Comparison of ENCODE assay signal across 10 cellular contexts in the genomic region with DNA sequence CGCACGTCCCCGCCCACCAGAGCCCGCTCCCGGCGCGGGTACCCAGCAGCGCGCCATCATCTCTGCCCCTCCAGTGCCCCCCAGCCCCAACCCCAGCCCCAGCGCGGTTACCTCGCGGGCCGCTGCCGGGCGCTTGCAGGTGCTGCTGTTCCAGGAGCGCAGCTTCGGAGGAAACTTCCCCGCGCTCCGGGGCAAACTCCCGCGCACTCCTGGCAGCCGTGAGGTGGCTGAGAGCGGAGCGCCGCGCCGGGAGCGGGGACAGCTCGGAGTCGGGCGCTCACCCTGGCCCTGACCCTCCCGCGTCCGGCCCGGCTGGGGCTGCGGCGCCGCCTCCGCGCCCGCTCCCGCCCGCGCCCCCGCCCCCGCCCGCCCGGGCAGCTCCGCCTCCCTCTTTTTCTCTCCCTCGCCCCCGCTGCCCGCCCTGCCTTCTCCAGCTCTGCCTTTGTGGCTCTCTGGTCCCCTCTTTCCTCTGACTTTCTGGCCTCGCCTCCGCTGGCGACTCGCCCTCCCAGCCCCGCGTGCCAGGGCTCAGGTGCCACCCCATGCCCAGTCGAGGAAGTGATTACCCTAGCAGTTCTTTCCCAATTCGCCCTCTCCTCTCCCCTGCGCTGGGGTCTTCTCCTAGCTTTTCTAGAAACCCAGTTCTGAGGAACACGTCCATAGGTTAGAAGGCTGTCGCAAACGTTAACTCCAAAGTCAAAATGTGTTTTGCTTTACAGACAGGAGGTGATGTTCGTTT. TPM values are rescaled to one million over a fixed set of nuclear protein-coding genes. Genes with fewer than 3 reads are reported as not detected.
DNase-seq lines count a peak whose midpoint lies in the region; ATAC-seq, FAIRE-seq and TF ChIP-seq lines count a peak whose summit lies in the region.
"Had no signal": no experiment of that assay in that cellular context is flagged by ENCODE, and none has a peak within 500 bp of the region (broad histone marks: within the 10 kb centered on the region; RNA-seq: fewer than 3 reads in every experiment).

A gene with protein sequence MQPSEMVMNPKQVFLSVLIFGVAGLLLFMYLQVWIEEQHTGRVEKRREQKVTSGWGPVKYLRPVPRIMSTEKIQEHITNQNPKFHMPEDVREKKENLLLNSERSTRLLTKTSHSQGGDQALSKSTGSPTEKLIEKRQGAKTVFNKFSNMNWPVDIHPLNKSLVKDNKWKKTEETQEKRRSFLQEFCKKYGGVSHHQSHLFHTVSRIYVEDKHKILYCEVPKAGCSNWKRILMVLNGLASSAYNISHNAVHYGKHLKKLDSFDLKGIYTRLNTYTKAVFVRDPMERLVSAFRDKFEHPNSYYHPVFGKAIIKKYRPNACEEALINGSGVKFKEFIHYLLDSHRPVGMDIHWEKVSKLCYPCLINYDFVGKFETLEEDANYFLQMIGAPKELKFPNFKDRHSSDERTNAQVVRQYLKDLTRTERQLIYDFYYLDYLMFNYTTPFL (minus strand): TSS at position 284 of the 739 bp plus-strand sequence. CDS start 42,499 bp downstream, outside the sequence.

- CTCF ChIA-PET in WTC11 (lab: Charles Lee) = interaction anchor here (0.6 to 1.3 kb wide), 4 partner anchors 43 to 391 kb away, joined by 3 to 4 read pairs (median 3); no protein-coding TSS in a partner anchor

- TF ChIP-seq CTCF in WTC11 (IDR thresholded peaks at IDR 0.05) (no peak), spleen (IDR thresholded peaks at IDR 0.05 in 8 of 11, conservative IDR thresholded peaks at IDR 0.05 in 3 of 11) (no peak)

- intact Hi-C loops in spleen (cut with DNase I; ENCODE audit: low total_unique reads) = no loop called here

- H3K9me2 ChIP-seq in GM23248 (ENCODE audit: insufficient read depth) = no peaks in the 10 kb centered on the region; the same call in 1 of the 2 replicates

- H3K9ac ChIP-seq in iPS-20b (ENCODE audit: low read depth, low read length) = peak within 1 kb of the TSS; percentile 71
- H3K9ac ChIP-seq in GM23248 = no peak within 1 kb of the TSS

- peak within 1 kb of the TSS; percentile 83 for H3K4me3 ChIP-seq in iPS-20b (ENCODE audit: low read length)
- peak within 1 kb of the TSS; percentile 35 to 74 (median 50) for H3K4me3 ChIP-seq in spleen
- peak within 1 kb of the TSS in 1 of 2 donors; percentile 43 for H3K4me3 ChIP-seq in small intestine (ENCODE audit: low read depth in 1 of 2, low read length in 2 of 2)
- H3K4me3 ChIP-seq in GM23248 = no peak within 1 kb of the TSS

- no peak within 1 kb of the TSS for H3K27ac ChIP-seq in iPS-20b (ENCODE audit: low read length)
- peak within 1 kb of the TSS in 6 of 8 donors; percentile 24 to 59 (median 43) for H3K27ac ChIP-seq in spleen
- H3K27ac ChIP-seq in small intestine (ENCODE audit: low read depth in 1 of 2, low read length in 1 of 2) = no peak within 1 kb of the TSS
- no peak within 1 kb of the TSS for H3K27ac ChIP-seq in GM23248

- ATAC-seq in WTC11 (peak; percentile 87), GM21423 (IDR thresholded peaks at IDR 0.05; ENCODE audit: unreplicated experiment) (no peak)

- H3K27me3 ChIP-seq in iPS-20b (ENCODE audit: insufficient read depth, low read length) (peaks cover 30% of the 10 kb centered on the region), spleen (replicated peaks in 1 of 7) (peaks cover 0 to 19% (median 3%) of the 10 kb centered on the region in 7 donors), small intestine (ENCODE audit: control insufficient read depth in 2 of 2, insufficient read depth in 2 of 2, low read length in 2 of 2) (peaks cover 0 to 5% of the 10 kb centered on the region in 2 donors), GM23248 (replicated peaks; ENCODE audit: insufficient read depth) (peaks cover 32% of the 10 kb centered on the region)

- peaks cover 3% of the 10 kb centered on the region; the same call in 1 of the 2 replicates for H3K27me3 Mint-ChIP-seq in WTC11 (ENCODE audit: low read depth)

- WGBS in spleen, 5 donors = 3 to 15% (median 5%) methylated on average over 16 to 67 of the region's 67 CpGs
- 1 to 10% (median 3%) methylated on average over 25 to 67 of the region's 67 CpGs for WGBS in small intestine, 3 donors
- 3 to 4% methylated on average over 35 to 36 of the region's 67 CpGs for WGBS in GM23248 (ENCODE audit: low coverage in 1 of 2, low lambda C conversion rate in 2 of 2, missing lambda C conversion rate in 2 of 2), 2 experiments

- no peak for FAIRE-seq in small intestine (lab: Jason Lieb, UNC)

- H3K9me3 ChIP-seq in iPS-20b (ENCODE audit: insufficient read depth, low read depth, low read length) (no peaks in the 10 kb centered on the region), spleen (no peaks in the 10 kb centered on the region), small intestine (ENCODE audit: control insufficient read depth, low read depth) (no peaks in the 10 kb centered on the region), GM23248 (ENCODE audit: low read depth) (no peaks in the 10 kb centered on the region)

- DNase-seq in HuH-7.5 (ENCODE audit: low spot score) (peak; percentile 39), WTC11 (ENCODE audit: low spot score) (peak; percentile 72), spleen (peak; percentile 73), dermis blood vessel endothelial cell (no peak), small intestine (no peak), GM23248 (no peak)
- DNase-seq: activated CD4-positive, alpha-beta T cell treated with anti-CD3 and anti-CD28 coated beads for 4 hours had no signal

- H3K27ac Mint-ChIP-seq in WTC11 = peak within 1 kb of the TSS; percentile 44

- H3K36me3 Mint-ChIP-seq in WTC11 = no peaks in the 10 kb centered on the region

- H3K4me1 Mint-ChIP-seq in WTC11 = peaks cover 39% of the 10 kb centered on the region

- H3K36me3 ChIP-seq in iPS-20b (ENCODE audit: insufficient read depth, low read depth, low read length) = no peaks in the 10 kb centered on the region
- no peaks in the 10 kb centered on the region for H3K36me3 ChIP-seq in spleen
- no peaks in the 10 kb centered on the region for H3K36me3 ChIP-seq in small intestine (ENCODE audit: control insufficient read depth in 2 of 2, insufficient read depth in 2 of 2, low read length in 2 of 2)
- no peaks in the 10 kb centered on the region for H3K36me3 ChIP-seq in GM23248 (ENCODE audit: low read depth)

- no peaks in the 10 kb centered on the region for H4K20me1 ChIP-seq in GM23248 (ENCODE audit: insufficient read depth)

- TF ChIP-seq POLR2A in spleen (IDR thresholded peaks at IDR 0.05) = no peak

- POLR2A ChIA-PET in WTC11 (lab: Charles Lee) = interaction anchor here (0.5 to 1.0 kb wide), 2 partner anchors 48 to 190 kb away, joined by 3 read pairs; no protein-coding TSS in a partner anchor

- H3K4me1 ChIP-seq in iPS-20b (ENCODE audit: insufficient read depth, low read length) (peaks cover 18% of the 10 kb centered on the region; the same call in 1 of the 2 replicates), spleen (no peaks in the 10 kb centered on the region), small intestine (ENCODE audit: control insufficient read depth in 2 of 2, insufficient read depth in 1 of 2, low read depth in 1 of 2, low read length in 1 of 2) (no peaks in the 10 kb centered on the region), GM23248 (ENCODE audit: insufficient read depth) (no peaks in the 10 kb centered on the region)

- peak within 1 kb of the TSS; percentile 84 for H3K4me3 Mint-ChIP-seq in WTC11

- H2AFZ ChIP-seq in GM23248 = no peak within 1 kb of the TSS

- no peaks in the 10 kb centered on the region for H3K79me2 ChIP-seq in GM23248 (ENCODE audit: insufficient read depth)

- in situ Hi-C loops in GM23248 (cut with MboI) = no loop called here

- H3K4me2 ChIP-seq in GM23248 (ENCODE audit: unreplicated experiment) = no peak within 1 kb of the TSS

- no peaks in the 10 kb centered on the region for H3K9me3 Mint-ChIP-seq in WTC11

- H3F3A ChIP-seq in GM23248 (ENCODE audit: insufficient read depth) = no peaks in the 10 kb centered on the region

TF ChIP-seq in WTC11, 78 proteins besides CTCF, POLR2A, EP300 and RAD21 (continues in another document):
- TF ChIP-seq HMGA2 (CRISPR knock-in tag; IDR thresholded peaks at IDR 0.05) (no peak), ZNF671 (CRISPR knock-in tag; IDR thresholded peaks at IDR 0.05) (no peak), OVOL2 (CRISPR knock-in tag; IDR thresholded peaks at IDR 0.05; ENCODE audit: borderline replicate concordance) (no peak), SP1 (CRISPR knock-in tag; conservative IDR thresholded peaks at IDR 0.05) (peak; percentile 40)
- TF ChIP-seq, protein P1, sequence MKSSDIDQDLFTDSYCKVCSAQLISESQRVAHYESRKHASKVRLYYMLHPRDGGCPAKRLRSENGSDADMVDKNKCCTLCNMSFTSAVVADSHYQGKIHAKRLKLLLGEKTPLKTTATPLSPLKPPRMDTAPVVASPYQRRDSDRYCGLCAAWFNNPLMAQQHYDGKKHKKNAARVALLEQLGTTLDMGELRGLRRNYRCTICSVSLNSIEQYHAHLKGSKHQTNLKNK (CRISPR knock-in tag; IDR thresholded peaks at IDR 0.05) = no peak
- TF ChIP-seq, protein P2, sequence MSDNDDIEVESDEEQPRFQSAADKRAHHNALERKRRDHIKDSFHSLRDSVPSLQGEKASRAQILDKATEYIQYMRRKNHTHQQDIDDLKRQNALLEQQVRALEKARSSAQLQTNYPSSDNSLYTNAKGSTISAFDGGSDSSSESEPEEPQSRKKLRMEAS (CRISPR knock-in tag; IDR thresholded peaks at IDR 0.05) = 0 out of 2 replicates have a peak, but pooled peaks have one; percentile 56

RNA-seq across cellular contexts. Expression of the gene that starts here (rescaled TPM):
- total RNA-seq in WTC11 (2021) (15.9 to 19.2 TPM (median 16.8 TPM) in 3 replicates), spleen (10 to 100 TPM in 5 of 7 donors, 1 to 10 TPM in 2; 4.9 to 23.9 (median 11.6) TPM), dermis blood vessel endothelial cell (under 0.01 and 0.34 TPM in 2 replicates)
- polyA plus RNA-seq in spleen (1 to 10 TPM in 2 of 3 donors, under 1 TPM in 1; 0.87 to 1.6 (median 1.0) TPM), small intestine (under 1 TPM in 2 of 3 donors, not detected in 1; 0.07 to 0.27 TPM), GM23248 (2016; fragmentation: Nextera tagmentation; extraction: Ambion mirVana) (not detected in 2 replicates)
- not detected in 2 replicates for total RNA-seq in GM23248 (2014; rRNA removed; shearing (Covaris generic))
- total RNA-seq: HT1080 had no signal

Comparison
In these comparisons a context has a peak if more than half of its experiments do, and no peak if none do; other contexts are left out.
1. DNase-seq: peak in HuH-7.5 (single experiment), WTC11 (single experiment) and spleen (single experiment); none in dermis blood vessel endothelial cell (single experiment), small intestine (single experiment) and GM23248 (single experiment).
2. H3K27ac ChIP-seq: peak in spleen (6 of 8); none in iPS-20b (single experiment), small intestine (0 of 2) and GM23248 (single experiment).